1 cellular context compared by ENCODE assay signal in genomic region chr2:83584674-83585073, GRCh38.
TF ChIP-seq lines count a peak whose summit lies in the region.

No MANE protein-coding gene starts in this region.

TF ChIP-seq in WTC11, 78 proteins besides CTCF, POLR2A, EP300 and RAD21 (continued from another document):
- TF ChIP-seq, protein P1, sequence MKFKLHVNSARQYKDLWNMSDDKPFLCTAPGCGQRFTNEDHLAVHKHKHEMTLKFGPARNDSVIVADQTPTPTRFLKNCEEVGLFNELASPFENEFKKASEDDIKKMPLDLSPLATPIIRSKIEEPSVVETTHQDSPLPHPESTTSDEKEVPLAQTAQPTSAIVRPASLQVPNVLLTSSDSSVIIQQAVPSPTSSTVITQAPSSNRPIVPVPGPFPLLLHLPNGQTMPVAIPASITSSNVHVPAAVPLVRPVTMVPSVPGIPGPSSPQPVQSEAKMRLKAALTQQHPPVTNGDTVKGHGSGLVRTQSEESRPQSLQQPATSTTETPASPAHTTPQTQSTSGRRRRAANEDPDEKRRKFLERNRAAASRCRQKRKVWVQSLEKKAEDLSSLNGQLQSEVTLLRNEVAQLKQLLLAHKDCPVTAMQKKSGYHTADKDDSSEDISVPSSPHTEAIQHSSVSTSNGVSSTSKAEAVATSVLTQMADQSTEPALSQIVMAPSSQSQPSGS (CRISPR knock-in tag; IDR thresholded peaks at IDR 0.05; ENCODE audit: borderline replicate concordance, low read depth): no peak
- TF ChIP-seq TP53 (CRISPR knock-in tag; IDR thresholded peaks at IDR 0.05) (no peak), FOXP4 (CRISPR knock-in tag; IDR thresholded peaks at IDR 0.05) (no peak), SOX15 (CRISPR knock-in tag; IDR thresholded peaks at IDR 0.05) (no peak), ZNF671 (CRISPR knock-in tag; IDR thresholded peaks at IDR 0.05) (no peak), EMX1 (CRISPR knock-in tag; IDR thresholded peaks at IDR 0.05) (no peak), HMGA2 (CRISPR knock-in tag; IDR thresholded peaks at IDR 0.05) (no peak), SMAD4 (CRISPR knock-in tag; IDR thresholded peaks at IDR 0.05) (no peak), ZNF425 (CRISPR knock-in tag; conservative IDR thresholded peaks at IDR 0.05) (no peak), NR2C2 (CRISPR knock-in tag; IDR thresholded peaks at IDR 0.05) (no peak)
- TF ChIP-seq, protein P2, sequence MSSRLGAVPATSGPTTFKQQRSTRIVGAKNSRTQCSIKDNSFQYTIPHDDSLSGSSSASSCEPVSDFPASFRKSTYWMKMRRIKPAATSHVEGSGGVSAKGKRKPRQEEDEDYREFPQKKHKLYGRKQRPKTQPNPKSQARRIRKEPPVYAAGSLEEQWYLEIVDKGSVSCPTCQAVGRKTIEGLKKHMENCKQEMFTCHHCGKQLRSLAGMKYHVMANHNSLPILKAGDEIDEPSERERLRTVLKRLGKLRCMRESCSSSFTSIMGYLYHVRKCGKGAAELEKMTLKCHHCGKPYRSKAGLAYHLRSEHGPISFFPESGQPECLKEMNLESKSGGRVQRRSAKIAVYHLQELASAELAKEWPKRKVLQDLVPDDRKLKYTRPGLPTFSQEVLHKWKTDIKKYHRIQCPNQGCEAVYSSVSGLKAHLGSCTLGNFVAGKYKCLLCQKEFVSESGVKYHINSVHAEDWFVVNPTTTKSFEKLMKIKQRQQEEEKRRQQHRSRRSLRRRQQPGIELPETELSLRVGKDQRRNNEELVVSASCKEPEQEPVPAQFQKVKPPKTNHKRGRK (CRISPR knock-in tag; IDR thresholded peaks at IDR 0.05; ENCODE audit: borderline replicate concordance): no peak
